ENCODE assay signal across 9 cellular contexts in genomic region chr3:126121632-126122031, GRCh38. TPM values are rescaled to one million over a fixed set of nuclear protein-coding genes. Genes with fewer than 3 reads are reported as not detected.
"Had no signal": no experiment of that assay in that cellular context is flagged by ENCODE, and none has a peak within 500 bp of the region (broad histone marks: within the 10 kb centered on the region; RNA-seq: fewer than 3 reads in every experiment).

No MANE protein-coding gene starts in this region.

- H2AFZ ChIP-seq: neural progenitor cell had no signal

- H3K27ac Mint-ChIP-seq: neural progenitor cell had no signal

- H3K36me3 Mint-ChIP-seq: neural progenitor cell had no signal

- H3K9me3 ChIP-seq: adrenal gland had no signal

- H3K4me3 ChIP-seq: adrenal gland, neural progenitor cell had no signal

- DNase-seq: activated naive CD4-positive, alpha-beta T cell treated with anti-CD3 and anti-CD28 coated beads, Interleukin-2, amount 50 U/mL, for 16 hours; cortex of kidney; effector memory CD4-positive, alpha-beta T cell; stimulated activated CD4-positive, alpha-beta T cell treated with anti-CD3 and anti-CD28 coated beads, Interleukin-1b, Interleukin-23, amount 100 ng/mL, for 48 hours; stimulated activated naive CD4-positive, alpha-beta T cell had no signal

- H3K9me3 Mint-ChIP-seq: neural progenitor cell had no signal

- H3K4me3 Mint-ChIP-seq: neural progenitor cell had no signal

- H3K36me3 ChIP-seq: adrenal gland, neural progenitor cell had no signal

- H3K4me1 ChIP-seq: adrenal gland had no signal

- H3K9ac ChIP-seq: neural progenitor cell had no signal

- H3K4me2 ChIP-seq: neural progenitor cell had no signal

- H3K27me3 ChIP-seq: adrenal gland, neural progenitor cell had no signal

- H3K27ac ChIP-seq: adrenal gland, epithelial cell of prostate, neural progenitor cell had no signal

RNA-seq across cellular contexts. Expression of gene ALDH1L1, which starts 58.8 kb away (rescaled TPM):
- total RNA-seq: T-helper 2 cell treated with Interferon-gamma antibody and Interleukin-4, amounts not matched to agents 100 ng/mL and 5 ng/mL, for 36 hours had no signal
